In the genomic region with DNA sequence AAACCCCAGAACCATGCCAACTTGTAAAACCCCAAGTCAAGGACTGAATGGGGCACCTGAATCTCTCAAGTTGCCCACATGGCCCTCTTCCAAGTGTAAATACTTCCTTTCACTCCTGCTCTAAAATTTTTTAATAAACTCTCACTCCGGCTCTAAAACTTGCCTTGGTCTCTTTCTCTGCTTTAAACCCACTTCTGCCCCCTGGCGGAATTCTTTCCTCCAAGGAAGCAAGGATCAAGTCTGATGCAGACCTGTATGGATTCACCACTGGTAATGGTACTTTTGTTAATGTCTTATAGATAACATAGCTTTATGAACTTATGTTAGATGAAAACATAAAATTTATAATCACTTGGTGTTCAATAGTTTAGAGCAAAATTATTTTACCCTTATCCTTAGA, we compare ENCODE assay signal across 14 cellular contexts. TPM values are rescaled to one million over a fixed set of nuclear protein-coding genes. Genes with fewer than 3 reads are reported as not detected.
DNase-seq lines count a peak whose midpoint lies in the region; ATAC-seq, FAIRE-seq and TF ChIP-seq lines count a peak whose summit lies in the region.
"Had no signal": no experiment of that assay in that cellular context is flagged by ENCODE, and none has a peak within 500 bp of the region (broad histone marks: within the 10 kb centered on the region; RNA-seq: fewer than 3 reads in every experiment).

No MANE protein-coding gene starts in this region.

- H3K27ac Mint-ChIP-seq in nephron progenitor cell: no peak overlapping the region
- H3K27ac Mint-ChIP-seq in activated CD4-positive, alpha-beta T cell treated with anti-CD3 and anti-CD28 coated beads for 36 hours: no peak overlapping the region
- H3K27ac Mint-ChIP-seq: T-cell had no signal

- H3K9ac ChIP-seq in MM.1S (ENCODE audit: low read length) (no peak overlapping the region), K562 (ENCODE audit: insufficient read depth in 1 of 2, low read depth in 2 of 2, low read length in 2 of 2) (no peak overlapping the region)

- H3K9me3 Mint-ChIP-seq in nephron progenitor cell: no peaks in the 10 kb centered on the region
- no peaks in the 10 kb centered on the region for H3K9me3 Mint-ChIP-seq in activated CD4-positive, alpha-beta T cell treated with anti-CD3 and anti-CD28 coated beads for 36 hours (ENCODE audit: low read depth)
- H3K9me3 Mint-ChIP-seq: brain, T-cell had no signal

- POLR2A ChIA-PET in K562 (lab: Yijun Ruan, JAX): no interaction called here
- POLR2A ChIA-PET in activated CD4-positive, alpha-beta T cell treated with anti-CD3 and anti-CD28 coated beads for 36 hours (lab: Charles Lee): no interaction called here

- H3K4me2 ChIP-seq in MM.1S (ENCODE audit: low read depth, low read length) (no peak overlapping the region), K562 (ENCODE audit: insufficient read depth, low read length) (no peak overlapping the region)

- H4K20me1 ChIP-seq in MM.1S (ENCODE audit: insufficient read depth, low read length) (no peaks in the 10 kb centered on the region), K562 (replicated peaks; ENCODE audit: control insufficient read depth, insufficient read depth, low read length) (no peaks in the 10 kb centered on the region)

- peak; percentile 37 for DNase-seq in ELF-1 (ENCODE audit: low read depth, low spot score)
- DNase-seq in MM.1S: no peak
- DNase-seq in K562 (ENCODE audit: extremely low read depth in 1 of 4, low spot score in 3 of 4): peak in 2 of 4 experiments; percentile 28 to 74
- DNase-seq in nephron progenitor cell: peak; percentile 19
- no peak for DNase-seq in activated CD4-positive, alpha-beta T cell treated with anti-CD3 and anti-CD28 coated beads for 36 hours
- DNase-seq in NCI-H2227 (lab: John Stamatoyannopoulos, UW; ENCODE audit: unreplicated experiment): no peak
- DNase-seq: activated CD4-positive, alpha-beta T cell treated with anti-CD3 and anti-CD28 coated beads, Interleukin-2, amount 50 U/mL, for 48 hours; activated gamma-delta T cell treated with Interleukin-2 at 50 U/mL for 16 hours; NCI-H1105; T-cell; tibial artery had no signal

- BruUV-seq in K562 (replicated peaks; lab: Mats Ljungman, UMichigan): no TSS peak

- H3K79me2 ChIP-seq in MM.1S (ENCODE audit: low read length): no peaks in the 10 kb centered on the region
- H3K79me2 ChIP-seq in K562 (ENCODE audit: control insufficient read depth, insufficient read depth, low read length): no peaks in the 10 kb centered on the region

- CTCF ChIA-PET in K562 (lab: Yijun Ruan, JAX; ENCODE audit: low intra/inter-chr PET ratio): interaction anchor here (1.3 kb wide), 1 partner anchor 50 kb away, joined by 3 read pairs; no protein-coding TSS in a partner anchor
- CTCF ChIA-PET in activated CD4-positive, alpha-beta T cell treated with anti-CD3 and anti-CD28 coated beads for 36 hours (lab: Charles Lee): no interaction called here

- H3K9me3 ChIP-seq in MM.1S (replicated peaks; ENCODE audit: insufficient read depth, low read length) (no peaks in the 10 kb centered on the region), K562 (replicated peaks; ENCODE audit: control insufficient read depth, insufficient read depth, low read depth, low read length) (no peaks in the 10 kb centered on the region)
- H3K9me3 ChIP-seq: tibial artery had no signal

- peaks cover 22% of the 10 kb centered on the region for H3K36me3 Mint-ChIP-seq in nephron progenitor cell (ENCODE audit: low read depth)
- no peaks in the 10 kb centered on the region for H3K36me3 Mint-ChIP-seq in activated CD4-positive, alpha-beta T cell treated with anti-CD3 and anti-CD28 coated beads for 36 hours (ENCODE audit: low read depth)
- H3K36me3 Mint-ChIP-seq: T-cell had no signal

- H3K36me3 ChIP-seq in MM.1S (replicated peaks; ENCODE audit: insufficient read depth, low read length) (no peaks in the 10 kb centered on the region), K562 (ENCODE audit: control insufficient read depth, insufficient read depth, low read length) (no peaks in the 10 kb centered on the region; the same call in 2 of the 3 replicates)
- H3K36me3 ChIP-seq: tibial artery had no signal

- H3K4me1 Mint-ChIP-seq in nephron progenitor cell: peaks cover 4% of the 10 kb centered on the region
- H3K4me1 Mint-ChIP-seq in activated CD4-positive, alpha-beta T cell treated with anti-CD3 and anti-CD28 coated beads for 36 hours: peaks cover 3% of the 10 kb centered on the region

- intact Hi-C loops in K562 (cut with micrococcal nuclease): loop anchor here (2.0 kb wide), 1 partner anchor 49 kb away; no protein-coding TSS in a partner anchor
- intact Hi-C loops in activated CD4-positive, alpha-beta T cell treated with anti-CD3 and anti-CD28 coated beads for 36 hours (cut with DNase I, micrococcal nuclease): no loop called here

- H3K27ac ChIP-seq in MM.1S (ENCODE audit: low read length) (no peak overlapping the region), K562 (ENCODE audit: extremely low read depth, low read depth, low read length) (no peak overlapping the region)
- H3K27ac ChIP-seq: tibial artery had no signal

- in situ Hi-C loops in K562 (cut with MboI): no loop called here

- H3K4me3 Mint-ChIP-seq in nephron progenitor cell: no peak overlapping the region
- no peak overlapping the region for H3K4me3 Mint-ChIP-seq in activated CD4-positive, alpha-beta T cell treated with anti-CD3 and anti-CD28 coated beads for 36 hours
- H3K4me3 Mint-ChIP-seq: brain, T-cell had no signal

- H3K27me3 Mint-ChIP-seq in nephron progenitor cell (ENCODE audit: low read depth, poor library complexity): no peaks in the 10 kb centered on the region
- H3K27me3 Mint-ChIP-seq in activated CD4-positive, alpha-beta T cell treated with anti-CD3 and anti-CD28 coated beads for 36 hours: peaks cover 2% of the 10 kb centered on the region
- H3K27me3 Mint-ChIP-seq: brain, T-cell had no signal

- no peaks in the 10 kb centered on the region for H3K9me2 ChIP-seq in MM.1S (replicated peaks; ENCODE audit: insufficient read depth, low read length)

- FAIRE-seq in K562 (lab: Jason Lieb, UNC): peak; percentile 59

- H3K4me1 ChIP-seq in MM.1S (ENCODE audit: low read length): peaks cover 34% of the 10 kb centered on the region
- no peaks in the 10 kb centered on the region for H3K4me1 ChIP-seq in K562 (replicated peaks in 1 of 2; ENCODE audit: control insufficient read depth in 2 of 2, insufficient read depth in 2 of 2, low read length in 2 of 2)

- ATAC-seq in K562 (peak; percentile 84), HG03108 (IDR thresholded peaks at IDR 0.05; ENCODE audit: unreplicated experiment) (no peak), GM18870 (IDR thresholded peaks at IDR 0.05; ENCODE audit: unreplicated experiment) (no peak)
- no peak for ATAC-seq in activated CD4-positive, alpha-beta T cell treated with anti-CD3 and anti-CD28 coated beads for 36 hours
- ATAC-seq: T-cell had no signal

- no peak for TF ChIP-seq EP300 in K562 (IDR thresholded peaks at IDR 0.05; ENCODE audit: low read length)

- 13% methylated on average over 2 of the region's 2 CpGs for WGBS in K562 (ENCODE audit: insufficient coverage, low coverage, missing lambda C conversion rate)

- H3K4me3 ChIP-seq in MM.1S (ENCODE audit: low read length) (no peak overlapping the region), K562 (no peak overlapping the region)
- H3K4me3 ChIP-seq: tibial artery had no signal

- TF ChIP-seq CTCF in MM.1S (IDR thresholded peaks at IDR 0.05; ENCODE audit: low read length) (peak; percentile 28), K562 (IDR thresholded peaks at IDR 0.05 in 2 of 3, conservative IDR thresholded peaks at IDR 0.05 in 1 of 3; ENCODE audit: insufficient read depth in 2 of 3, low read depth in 1 of 3, low read length in 3 of 3) (peak; percentile 61 to 71 (median 63); a peak in 5 of 6 replicates), nephron progenitor cell (IDR thresholded peaks at IDR 0.05) (no peak)

- no peaks in the 10 kb centered on the region for H3K9me1 ChIP-seq in K562 (ENCODE audit: control insufficient read depth, insufficient read depth, low read length)

- H2AFZ ChIP-seq in MM.1S (ENCODE audit: low read length) (no peak overlapping the region), K562 (ENCODE audit: low read depth, low read length) (no peak overlapping the region)

- TF ChIP-seq POLR2A in K562 (conservative IDR thresholded peaks at IDR 0.05): no peak

- peaks cover 8% of the 10 kb centered on the region; the same call in 1 of the 2 replicates for H3F3A ChIP-seq in MM.1S (ENCODE audit: insufficient read depth, low read length)

- TF ChIP-seq RAD21 in K562 (CRISPR knock-in tag; conservative IDR thresholded peaks at IDR 0.05 in 1 of 2, IDR thresholded peaks at IDR 0.05 in 1 of 2): peak; percentile 26 to 56; a peak in 3 of 4 replicates

- no peaks in the 10 kb centered on the region for H3K27me3 ChIP-seq in MM.1S (replicated peaks; ENCODE audit: insufficient read depth, low read length)
- no peaks in the 10 kb centered on the region for H3K27me3 ChIP-seq in K562 (ENCODE audit: control insufficient read depth in 2 of 2, insufficient read depth in 2 of 2, low read length in 2 of 2)
- H3K27me3 ChIP-seq: tibial artery had no signal

RNA-seq across cellular contexts. Expression of a gene that starts 33.8 kb away (rescaled TPM):
- 3.9 and 5.7 TPM in 2 replicates for total RNA-seq in K562 (2011; cell fraction: chromatin; rRNA removed; ENCODE audit: low replicate concordance)
- 2.8 and 3.8 TPM in 2 replicates for total RNA-seq in K562 (2011; cell fraction: nucleolus; rRNA removed)
- total RNA-seq in K562 (2011; cell fraction: nucleoplasm; rRNA removed): 3.4 and 6.9 TPM in 2 replicates
- total RNA-seq in K562 (2014; rRNA removed) (1.5 and 1.6 TPM in 2 replicates), K562 (2014; rRNA removed; fragmentation: Illumina TruSeq; extraction: Trizol) (2.8 and 3.3 TPM in 2 replicates), K562 (2015; rRNA removed; fragmentation: Illumina TruSeq; extraction: Trizol) (2.5 and 2.6 TPM in 2 replicates), K562 (2021) (1.7 and 2.1 TPM in 2 replicates)
- polyA plus RNA-seq in K562 (2011; rRNA removed) (6.4 and 7.6 TPM in 2 replicates), K562 (2014; fragmentation: Illumina TruSeq; extraction: Trizol) (1.9 and 2.5 TPM in 2 replicates), K562 (2014; fragmentation: Nextera tagmentation; extraction: Ambion mirVana) (1 to 10 TPM in 1 of 2 experiments, under 1 TPM in 1; 0.90 to 1.0 TPM), K562 (2014; rRNA removed) (1.6 and 2.1 TPM in 2 replicates)
- polyA plus RNA-seq in K562 (2011; cell fraction: cytosol; rRNA removed): 1.4 and 5.5 TPM in 2 replicates
- polyA plus RNA-seq in K562 (2011; cell fraction: nucleus; rRNA removed): 4.6 and 8.7 TPM in 2 replicates
- 1.1 and 1.2 TPM in 2 replicates for polyA plus RNA-seq in K562 (2012)
- 4.8 and 6.6 TPM in 2 replicates for polyA minus RNA-seq in K562 (2011; rRNA and poly(A)+ RNA removed)
- 0.95 and 2.2 TPM in 2 replicates for polyA minus RNA-seq in K562 (2011; cell fraction: cytosol; rRNA and poly(A)+ RNA removed)
- polyA minus RNA-seq in K562 (2011; cell fraction: nucleus; rRNA and poly(A)+ RNA removed): 1.5 and 3.2 TPM in 2 replicates
- 1 to 10 TPM; 1.0 to 1.4 TPM for total RNA-seq in activated CD4-positive, alpha-beta T cell treated with anti-CD3 and anti-CD28 coated beads for 36 hours

Comparison
In these comparisons a context has a peak if more than half of its experiments do, and no peak if none do; other contexts are left out.
1. DNase-seq: peak in ELF-1 (single experiment) and nephron progenitor cell (single experiment); none in MM.1S (single experiment), activated CD4-positive, alpha-beta T cell treated with anti-CD3 and anti-CD28 coated beads for 36 hours (single experiment) and NCI-H2227 (single experiment).